In genomic region chr4:123976285-123976684, GRCh38 we compare ENCODE assay signal across 1 cellular context.
TF ChIP-seq lines count a peak whose summit lies in the region.

No MANE protein-coding gene starts in this region.

TF ChIP-seq in SK-N-SH treated with all-trans-retinoic acid at 6 μM for 48 hours, 23 proteins besides CTCF, POLR2A, EP300 and RAD21 (continued from another document):
- TF ChIP-seq, protein P1, sequence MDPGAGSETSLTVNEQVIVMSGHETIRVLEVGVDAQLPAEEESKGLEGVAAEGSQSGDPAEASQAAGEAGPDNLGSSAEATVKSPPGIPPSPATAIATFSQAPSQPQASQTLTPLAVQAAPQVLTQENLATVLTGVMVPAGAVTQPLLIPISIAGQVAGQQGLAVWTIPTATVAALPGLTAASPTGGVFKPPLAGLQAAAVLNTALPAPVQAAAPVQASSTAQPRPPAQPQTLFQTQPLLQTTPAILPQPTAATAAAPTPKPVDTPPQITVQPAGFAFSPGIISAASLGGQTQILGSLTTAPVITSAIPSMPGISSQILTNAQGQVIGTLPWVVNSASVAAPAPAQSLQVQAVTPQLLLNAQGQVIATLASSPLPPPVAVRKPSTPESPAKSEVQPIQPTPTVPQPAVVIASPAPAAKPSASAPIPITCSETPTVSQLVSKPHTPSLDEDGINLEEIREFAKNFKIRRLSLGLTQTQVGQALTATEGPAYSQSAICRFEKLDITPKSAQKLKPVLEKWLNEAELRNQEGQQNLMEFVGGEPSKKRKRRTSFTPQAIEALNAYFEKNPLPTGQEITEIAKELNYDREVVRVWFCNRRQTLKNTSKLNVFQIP (CRISPR knock-in tag; IDR thresholded peaks at IDR 0.05; ENCODE audit: borderline replicate concordance, low read depth): no peak
